Comparison of ENCODE assay signal across 17 cellular contexts in genomic region chrX:73987166-73987565, GRCh38.
A peak's percentile ranks its signal among the peaks of the same experiment; 100 is the strongest.
DNase-seq lines count a peak whose midpoint lies in the region; ATAC-seq, FAIRE-seq and TF ChIP-seq lines count a peak whose summit lies in the region.
"Had no signal": no experiment of that assay in that cellular context is flagged by ENCODE, and none has a peak within 500 bp of the region (broad histone marks: within the 10 kb centered on the region; RNA-seq: fewer than 3 reads in every experiment).

No MANE protein-coding gene starts in this region.

- H3K9me1 ChIP-seq in keratinocyte (ENCODE audit: control insufficient read depth, extremely low read depth, insufficient read depth, low read length) = no peaks in the 10 kb centered on the region

- POLR2A ChIA-PET in activated CD4-positive, alpha-beta T cell treated with anti-CD3 and anti-CD28 coated beads, Interleukin-2, amount 10 ng/mL, durations not matched to agents 7 days and 5 days (lab: Charles Lee) = no interaction called here

- no peaks in the 10 kb centered on the region for H3K9me3 Mint-ChIP-seq in activated CD4-positive, alpha-beta T cell treated with anti-CD3 and anti-CD28 coated beads, Interleukin-2, amount 10 ng/mL, durations not matched to agents 7 days and 5 days

- no peak overlapping the region for H3K4me3 Mint-ChIP-seq in activated CD4-positive, alpha-beta T cell treated with anti-CD3 and anti-CD28 coated beads, Interleukin-2, amount 10 ng/mL, durations not matched to agents 7 days and 5 days
- H3K4me3 Mint-ChIP-seq: GM23338 had no signal

- H3K9ac ChIP-seq in keratinocyte (ENCODE audit: control insufficient read depth, extremely low read depth, insufficient read depth, low read length) = no peak overlapping the region

- H4K20me1 ChIP-seq in keratinocyte (ENCODE audit: control insufficient read depth, extremely low read depth, insufficient read depth, low read length) = no peaks in the 10 kb centered on the region

- peaks cover 24% of the 10 kb centered on the region for H3K36me3 Mint-ChIP-seq in activated CD4-positive, alpha-beta T cell treated with anti-CD3 and anti-CD28 coated beads, Interleukin-2, amount 10 ng/mL, durations not matched to agents 7 days and 5 days (ENCODE audit: low read depth)

- H3K4me1 ChIP-seq in keratinocyte (ENCODE audit: control insufficient read depth, extremely low read depth, insufficient read depth, low read length) = no peaks in the 10 kb centered on the region
- no peaks in the 10 kb centered on the region for H3K4me1 ChIP-seq in effector memory CD4-positive, alpha-beta T cell (ENCODE audit: control insufficient read depth, insufficient read depth, low read length, poor library complexity, severe bottlenecking)
- H3K4me1 ChIP-seq: Caco-2 had no signal

- no peak for DNase-seq in activated CD4-positive, alpha-beta T cell treated with anti-CD3 and anti-CD28 coated beads, Interleukin-2, amount 10 ng/mL, durations not matched to agents 7 days and 5 days
- DNase-seq in activated CD4-positive, alpha-beta T cell treated with anti-CD3 and anti-CD28 coated beads, Interleukin-2, amount 50 U/mL, for 48 hours = no peak
- DNase-seq in keratinocyte (ENCODE audit: low read depth, low spot score) = no peak
- no peak for DNase-seq in effector memory CD4-positive, alpha-beta T cell
- DNase-seq: Caco-2, DMS53, Karpas-422, NCI-H187 treated with DMSO at 0.1 percent for 48 hours, NCI-H510A treated with DMSO at 0.1 percent for 48 hours, SHP77 had no signal

- dilution Hi-C loops in keratinocyte (cut with MboI; ENCODE audit: extremely low pct_ligation_motif_present, low sequenced_read_pairs) = no loop called here

- H3K4me2 ChIP-seq in keratinocyte (ENCODE audit: control insufficient read depth, extremely low read depth, insufficient read depth, low read depth, low read length) = no peak overlapping the region
- H3K4me2 ChIP-seq: GM23338 had no signal

- ATAC-seq in GM18502 (IDR thresholded peaks at IDR 0.05; ENCODE audit: poor library complexity, unreplicated experiment) = peak; percentile 58
- peak; percentile 44 for ATAC-seq in HG02852 (IDR thresholded peaks at IDR 0.05; ENCODE audit: unreplicated experiment)
- no peak for ATAC-seq in HG03439 (IDR thresholded peaks at IDR 0.05; ENCODE audit: unreplicated experiment)
- no peak for ATAC-seq in esophagus mucosa
- ATAC-seq: GM23338, SK-N-SH treated with all-trans-retinoic acid at 6 μM for 48 hours had no signal

- H3K27me3 Mint-ChIP-seq in activated CD4-positive, alpha-beta T cell treated with anti-CD3 and anti-CD28 coated beads, Interleukin-2, amount 10 ng/mL, durations not matched to agents 7 days and 5 days = no peaks in the 10 kb centered on the region

- FAIRE-seq in keratinocyte (lab: Jason Lieb, UNC) = peak; percentile 71

- TF ChIP-seq CTCF in keratinocyte (optimal IDR thresholded peaks at IDR 0.05 in 1 of 3, IDR thresholded peaks at IDR 0.05 in 1 of 3, conservative IDR thresholded peaks at IDR 0.05 in 1 of 3; ENCODE audit: extremely low read depth in 1 of 3, insufficient read depth in 2 of 3, low read length in 3 of 3) = no peak

- H3K27ac Mint-ChIP-seq in activated CD4-positive, alpha-beta T cell treated with anti-CD3 and anti-CD28 coated beads, Interleukin-2, amount 10 ng/mL, durations not matched to agents 7 days and 5 days = peak overlapping the region; percentile 54
- H3K27ac Mint-ChIP-seq: GM23338 had no signal

- CTCF ChIA-PET in activated CD4-positive, alpha-beta T cell treated with anti-CD3 and anti-CD28 coated beads, Interleukin-2, amount 10 ng/mL, durations not matched to agents 7 days and 5 days (lab: Charles Lee) = interaction anchor here (1.0 kb wide), 1 partner anchor 30 kb away, joined by 4 read pairs; no protein-coding TSS in a partner anchor

- H3K9me3 ChIP-seq in keratinocyte (ENCODE audit: control insufficient read depth, low read depth, low read length) = no peaks in the 10 kb centered on the region
- H3K9me3 ChIP-seq in effector memory CD4-positive, alpha-beta T cell (ENCODE audit: control insufficient read depth, low read length) = no peaks in the 10 kb centered on the region
- H3K9me3 ChIP-seq: Caco-2 had no signal

- H3K27ac ChIP-seq in keratinocyte (ENCODE audit: control insufficient read depth, insufficient read depth, low read length) = no peak overlapping the region
- H3K27ac ChIP-seq in effector memory CD4-positive, alpha-beta T cell (ENCODE audit: insufficient read depth, low read length, poor library complexity, severe bottlenecking) = no peak overlapping the region
- H3K27ac ChIP-seq: C4-2B had no signal

- H3K36me3 ChIP-seq in keratinocyte (ENCODE audit: control insufficient read depth in 2 of 2, extremely low read depth in 1 of 2, insufficient read depth in 2 of 2, low read length in 2 of 2) = no peaks in the 10 kb centered on the region
- H3K36me3 ChIP-seq in effector memory CD4-positive, alpha-beta T cell (ENCODE audit: control insufficient read depth, insufficient read depth, low read length) = no peaks in the 10 kb centered on the region

- H3K27me3 ChIP-seq in keratinocyte (ENCODE audit: control insufficient read depth, extremely low read depth, insufficient read depth, low read length) = no peaks in the 10 kb centered on the region
- H3K27me3 ChIP-seq in effector memory CD4-positive, alpha-beta T cell (replicated peaks; ENCODE audit: control insufficient read depth, insufficient read depth, low read length, poor library complexity, severe bottlenecking) = no peaks in the 10 kb centered on the region

- no peak overlapping the region for H3K4me3 ChIP-seq in keratinocyte (ENCODE audit: control insufficient read depth in 2 of 3, extremely low read depth in 1 of 3, insufficient read depth in 2 of 3, low read depth in 1 of 3, low read length in 3 of 3)
- no peak overlapping the region for H3K4me3 ChIP-seq in effector memory CD4-positive, alpha-beta T cell (ENCODE audit: insufficient read depth, low read depth, low read length, poor library complexity, severe bottlenecking)
- H3K4me3 ChIP-seq: GM23338 had no signal

- no peak overlapping the region for H2AFZ ChIP-seq in keratinocyte (ENCODE audit: control insufficient read depth, low read length)
- H2AFZ ChIP-seq: GM23338 had no signal

- peaks cover 5% of the 10 kb centered on the region for H3K4me1 Mint-ChIP-seq in activated CD4-positive, alpha-beta T cell treated with anti-CD3 and anti-CD28 coated beads, Interleukin-2, amount 10 ng/mL, durations not matched to agents 7 days and 5 days
- H3K4me1 Mint-ChIP-seq: GM23338 had no signal

- H3K79me2 ChIP-seq in keratinocyte (ENCODE audit: control insufficient read depth, insufficient read depth, low read length) = peaks cover 8% of the 10 kb centered on the region

Comparison
In these comparisons a context has a peak if more than half of its experiments do, and no peak if none do; other contexts are left out.
1. ATAC-seq: peak in GM18502 (single experiment) and HG02852 (single experiment); none in HG03439 (single experiment) and esophagus mucosa (single experiment).